Comparison of ENCODE assay signal across 19 cellular contexts in genomic region chr22:25130462-25130861, GRCh38.
"Had no signal": no experiment of that assay in that cellular context is flagged by ENCODE, and none has a peak within 500 bp of the region (broad histone marks: within the 10 kb centered on the region; RNA-seq: fewer than 3 reads in every experiment).

No MANE protein-coding gene starts in this region.

- H3K9me3 ChIP-seq: prostate gland, spleen, vagina had no signal

- ATAC-seq: activated naive CD4-positive, alpha-beta T cell treated with anti-CD3 and anti-CD28 coated beads, Interleukin-2, amount 50 U/mL, for 72 hours; naive thymus-derived CD4-positive, alpha-beta T cell; sciatic nerve; SK-N-SH treated with all-trans-retinoic acid at 6 μM for 48 hours; stimulated activated naive B cell treated with anti-CD40 and anti-IgM and Interleukin-4, amounts not matched to agents 10 μg/mL and 1 μg/mL and 100 μg/mL, for 72 hours had no signal

- H3K4me3 ChIP-seq: dorsolateral prefrontal cortex, prostate gland, spleen, vagina had no signal

- H3K27me3 Mint-ChIP-seq: naive thymus-derived CD4-positive, alpha-beta T cell had no signal

- H3K36me3 ChIP-seq: prostate gland, spleen, vagina had no signal

- H3K4me1 Mint-ChIP-seq: activated B cell treated with CpG ODN at 0.5 μM for 24 hours; stimulated activated naive B cell treated with anti-CD40 and anti-IgM and Interleukin-4, amounts not matched to agents 10 μg/mL and 1 μg/mL and 100 μg/mL, for 72 hours had no signal

- H3K4me3 Mint-ChIP-seq: activated B cell treated with CpG ODN at 0.5 μM for 24 hours; naive thymus-derived CD4-positive, alpha-beta T cell; stimulated activated naive B cell treated with anti-CD40 and anti-IgM and Interleukin-4, amounts not matched to agents 10 μg/mL and 1 μg/mL and 100 μg/mL, for 72 hours; T-helper 1 cell treated with Interleukin-12 subunit alpha and Interleukin-12 subunit beta and Interleukin-4 antibody, amounts not matched to agents 30 μg/mL and 1 μg/mL, for 36 hours had no signal

- H3K27ac ChIP-seq: spleen, vagina had no signal

- H3K27me3 ChIP-seq: dorsolateral prefrontal cortex, spleen, vagina had no signal

- FAIRE-seq: endometrium, frontal cortex, keratinocyte had no signal

- H3K27ac Mint-ChIP-seq: activated B cell treated with CpG ODN at 0.5 μM for 24 hours; activated naive CD4-positive, alpha-beta T cell treated with anti-CD3 and anti-CD28 coated beads, Interleukin-2, amount 50 U/mL, for 72 hours; naive thymus-derived CD4-positive, alpha-beta T cell; stimulated activated naive B cell treated with anti-CD40 and anti-IgM and Interleukin-4, amounts not matched to agents 10 μg/mL and 1 μg/mL and 100 μg/mL, for 72 hours; T-helper 1 cell treated with Interleukin-12 subunit alpha and Interleukin-12 subunit beta and Interleukin-4 antibody, amounts not matched to agents 30 μg/mL and 1 μg/mL, for 36 hours had no signal

- DNase-seq: activated B cell treated with CpG ODN at 0.5 μM for 24 hours; activated CD4-positive, alpha-beta T cell treated with anti-CD3 and anti-CD28 coated beads, Interleukin-2, amount 50 U/mL, for 4 hours; activated effector memory CD4-positive, alpha-beta T cell treated with Interleukin-2 at 50 U/mL for 16 hours; activated T-cell treated with anti-CD3 and anti-CD28 coated beads, Interleukin-2, amount 50 U/mL, for 1 hour; dorsolateral prefrontal cortex; naive thymus-derived CD4-positive, alpha-beta T cell; spleen; stimulated activated CD4-positive, alpha-beta T cell treated with anti-CD3 and anti-CD28 coated beads, Interleukin-1b, Interleukin-23, amount 100 ng/mL, for 48 hours; stimulated activated naive B cell treated with anti-CD40 and anti-IgM and Interleukin-4, amounts not matched to agents 10 μg/mL and 1 μg/mL and 100 μg/mL, for 72 hours; substantia nigra had no signal

- H3K36me3 Mint-ChIP-seq: activated naive CD4-positive, alpha-beta T cell treated with anti-CD3 and anti-CD28 coated beads, Interleukin-2, amount 50 U/mL, for 72 hours; stimulated activated naive B cell treated with anti-CD40 and anti-IgM and Interleukin-4, amounts not matched to agents 10 μg/mL and 1 μg/mL and 100 μg/mL, for 72 hours had no signal

- H3K9me3 Mint-ChIP-seq: activated B cell treated with CpG ODN at 0.5 μM for 24 hours; activated naive CD4-positive, alpha-beta T cell treated with anti-CD3 and anti-CD28 coated beads, Interleukin-2, amount 50 U/mL, for 72 hours; naive thymus-derived CD4-positive, alpha-beta T cell; stimulated activated naive B cell treated with anti-CD40 and anti-IgM and Interleukin-4, amounts not matched to agents 10 μg/mL and 1 μg/mL and 100 μg/mL, for 72 hours; T-helper 1 cell treated with Interleukin-12 subunit alpha and Interleukin-12 subunit beta and Interleukin-4 antibody, amounts not matched to agents 30 μg/mL and 1 μg/mL, for 36 hours had no signal
